9 cellular contexts compared by ENCODE assay signal in genomic region chr21:32412162-32412997, GRCh38. TPM values are rescaled to one million over a fixed set of nuclear protein-coding genes. Genes with fewer than 3 reads are reported as not detected.
A peak's percentile ranks its signal among the peaks of the same experiment; 100 is the strongest.
DNase-seq lines count a peak whose midpoint lies in the region; ATAC-seq, FAIRE-seq and TF ChIP-seq lines count a peak whose summit lies in the region.
"Had no signal": no experiment of that assay in that cellular context is flagged by ENCODE, and none has a peak within 500 bp of the region (broad histone marks: within the 10 kb centered on the region; RNA-seq: fewer than 3 reads in every experiment).

A gene with protein sequence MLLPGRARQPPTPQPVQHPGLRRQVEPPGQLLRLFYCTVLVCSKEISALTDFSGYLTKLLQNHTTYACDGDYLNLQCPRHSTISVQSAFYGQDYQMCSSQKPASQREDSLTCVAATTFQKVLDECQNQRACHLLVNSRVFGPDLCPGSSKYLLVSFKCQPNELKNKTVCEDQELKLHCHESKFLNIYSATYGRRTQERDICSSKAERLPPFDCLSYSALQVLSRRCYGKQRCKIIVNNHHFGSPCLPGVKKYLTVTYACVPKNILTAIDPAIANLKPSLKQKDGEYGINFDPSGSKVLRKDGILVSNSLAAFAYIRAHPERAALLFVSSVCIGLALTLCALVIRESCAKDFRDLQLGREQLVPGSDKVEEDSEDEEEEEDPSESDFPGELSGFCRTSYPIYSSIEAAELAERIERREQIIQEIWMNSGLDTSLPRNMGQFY (plus strand): TSS chr21:32412706. CDS start chr21:32412854, 148 bp downstream.

- H2AFZ ChIP-seq in neural progenitor cell (replicated peaks), result peak within 1 kb of the TSS; percentile 91

- H3K4me1 ChIP-seq in foreskin keratinocyte, result peaks cover 12% of the 10 kb centered on the region
- peaks cover 37% of the 10 kb centered on the region for H3K4me1 ChIP-seq in neural progenitor cell

- no peaks in the 10 kb centered on the region for H3K36me3 ChIP-seq in neural progenitor cell

- H3K9ac ChIP-seq in neural progenitor cell, result no peak within 1 kb of the TSS

- TF ChIP-seq CTCF in GM12865 (IDR thresholded peaks at IDR 0.05; ENCODE audit: insufficient read depth, low read depth, low read length, missing control alignments) (no peak), foreskin keratinocyte (conservative IDR thresholded peaks at IDR 0.05) (peak; percentile 45), neural progenitor cell (IDR thresholded peaks at IDR 0.05) (peak; percentile 4)

- DNase-seq in GM12865 (ENCODE audit: low read depth) (no peak), RPMI7951 (ENCODE audit: low read depth) (peak; percentile 65), foreskin keratinocyte (no peak), neural progenitor cell (ENCODE audit: low spot score) (peak; percentile 63), pons (ENCODE audit: low spot score) (no peak), RCC 7860 (ENCODE audit: low spot score) (no peak)
- peak; percentile 31 to 67 (median 50) for DNase-seq in activated naive CD4-positive, alpha-beta T cell (lab: John Stamatoyannopoulos, UW)
- peak; percentile 71 to 73 for DNase-seq in stimulated activated naive CD8-positive, alpha-beta T cell treated with anti-CD3 and anti-CD28 coated beads, Interleukin-15, amount 100 ng/mL, for 72 hours

- H3K36me3 Mint-ChIP-seq in neural progenitor cell, result no peaks in the 10 kb centered on the region

- H3K4me3 ChIP-seq in GM12865 (ENCODE audit: low read depth, low read length) (peak within 1 kb of the TSS; percentile 31), neural progenitor cell (peak within 1 kb of the TSS; percentile 56)

- no peaks in the 10 kb centered on the region for H3K9me3 ChIP-seq in neural progenitor cell (ENCODE audit: low read depth)

- H3K79me2 ChIP-seq in neural progenitor cell (ENCODE audit: low read depth), result no peaks in the 10 kb centered on the region

- H3K27me3 Mint-ChIP-seq in neural progenitor cell (ENCODE audit: insufficient read depth, low read depth), result peaks cover 45% of the 10 kb centered on the region
- no peaks in the 10 kb centered on the region for H3K27me3 Mint-ChIP-seq in stimulated activated naive CD8-positive, alpha-beta T cell treated with anti-CD3 and anti-CD28 coated beads, Interleukin-15, amount 100 ng/mL, for 72 hours

- H3K27ac ChIP-seq in foreskin keratinocyte, result peak within 1 kb of the TSS; percentile 84
- no peak within 1 kb of the TSS for H3K27ac ChIP-seq in neural progenitor cell

- no peak for FAIRE-seq in RCC 7860 (lab: Jason Lieb, UNC)
- FAIRE-seq: TTC549 had no signal

- peaks cover 50% of the 10 kb centered on the region for H3F3A ChIP-seq in neural progenitor cell (ENCODE audit: low read depth)

- H3K4me3 Mint-ChIP-seq in neural progenitor cell, result peak within 1 kb of the TSS; percentile 82
- peak within 1 kb of the TSS; percentile 96 to 97 for H3K4me3 Mint-ChIP-seq in stimulated activated naive CD8-positive, alpha-beta T cell treated with anti-CD3 and anti-CD28 coated beads, Interleukin-15, amount 100 ng/mL, for 72 hours

- peak; percentile 72 for ATAC-seq in foreskin keratinocyte
- peak; percentile 74 for ATAC-seq in stimulated activated naive CD8-positive, alpha-beta T cell treated with anti-CD3 and anti-CD28 coated beads, Interleukin-15, amount 100 ng/mL, for 72 hours

- H4K20me1 ChIP-seq in neural progenitor cell (ENCODE audit: low read depth), result peaks cover 4% of the 10 kb centered on the region

- H3K4me1 Mint-ChIP-seq in neural progenitor cell, result peaks cover 30% of the 10 kb centered on the region
- peaks cover 69% of the 10 kb centered on the region for H3K4me1 Mint-ChIP-seq in stimulated activated naive CD8-positive, alpha-beta T cell treated with anti-CD3 and anti-CD28 coated beads, Interleukin-15, amount 100 ng/mL, for 72 hours

- H3K4me2 ChIP-seq in neural progenitor cell, result peak within 1 kb of the TSS; percentile 99

- no peak within 1 kb of the TSS for H3K27ac Mint-ChIP-seq in neural progenitor cell
- H3K27ac Mint-ChIP-seq in stimulated activated naive CD8-positive, alpha-beta T cell treated with anti-CD3 and anti-CD28 coated beads, Interleukin-15, amount 100 ng/mL, for 72 hours, result peak within 1 kb of the TSS; percentile 96 to 99

- no peaks in the 10 kb centered on the region for H3K9me3 Mint-ChIP-seq in neural progenitor cell
- H3K9me3 Mint-ChIP-seq in stimulated activated naive CD8-positive, alpha-beta T cell treated with anti-CD3 and anti-CD28 coated beads, Interleukin-15, amount 100 ng/mL, for 72 hours, result no peaks in the 10 kb centered on the region

- no peaks in the 10 kb centered on the region for H3K27me3 ChIP-seq in foreskin keratinocyte
- peaks cover 80% of the 10 kb centered on the region for H3K27me3 ChIP-seq in neural progenitor cell

RNA-seq across cellular contexts. Expression of the gene that starts here (rescaled TPM):
- 9.6 and 11.8 TPM in 2 replicates for total RNA-seq in RPMI7951 (2014; rRNA removed; shearing (Covaris generic))
- total RNA-seq in foreskin keratinocyte (9.5 and 13.1 TPM in 2 replicates), neural progenitor cell (ENCODE audit: low replicate concordance) (0.56 and 1.2 TPM in 2 replicates)
- polyA plus RNA-seq in foreskin keratinocyte, result 11.2 and 14.4 TPM in 2 replicates

Comparison
In these comparisons a context has a peak if more than half of its experiments do, and no peak if none do; other contexts are left out.
1. DNase-seq: peak in RPMI7951 (single experiment), activated naive CD4-positive, alpha-beta T cell (4 of 4), neural progenitor cell (single experiment) and stimulated activated naive CD8-positive, alpha-beta T cell treated with anti-CD3 and anti-CD28 coated beads, Interleukin-15, amount 100 ng/mL, for 72 hours (2 of 2); none in GM12865 (single experiment), foreskin keratinocyte (0 of 2), pons (single experiment) and RCC 7860 (single experiment).